In the genomic region with DNA sequence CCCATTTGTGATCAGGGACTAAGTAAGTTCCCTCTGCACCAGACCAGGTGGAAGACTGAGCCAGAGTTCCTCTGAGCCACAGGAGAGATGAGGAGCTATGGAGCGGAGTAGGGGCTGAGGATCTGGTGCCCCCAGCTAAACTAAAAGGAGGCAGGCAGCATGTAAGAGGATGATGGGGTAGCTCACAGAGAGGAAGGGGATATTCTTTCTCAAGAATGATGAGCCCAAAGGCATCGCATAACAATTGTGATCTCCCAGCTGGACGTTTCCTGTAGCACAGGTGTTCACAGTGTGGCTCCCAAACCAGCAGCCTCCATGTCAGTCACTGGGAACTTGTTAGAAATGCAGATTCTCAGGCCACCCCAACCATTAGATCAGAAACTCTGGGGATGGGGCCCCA, we compare ENCODE assay signal across 13 cellular contexts. TPM values are rescaled to one million over a fixed set of nuclear protein-coding genes. Genes with fewer than 3 reads are reported as not detected.
DNase-seq lines count a peak whose midpoint lies in the region; FAIRE-seq and TF ChIP-seq lines count a peak whose summit lies in the region.
"Had no signal": no experiment of that assay in that cellular context is flagged by ENCODE, and none has a peak within 500 bp of the region (broad histone marks: within the 10 kb centered on the region; RNA-seq: fewer than 3 reads in every experiment).

No MANE protein-coding gene starts in this region.

- H3K9me3 ChIP-seq in NT2/D1 (ENCODE audit: insufficient read depth, low read length) (no peaks in the 10 kb centered on the region), H1 (ENCODE audit: insufficient read depth in 2 of 2, low read depth in 1 of 2, low read length in 1 of 2) (no peaks in the 10 kb centered on the region), muscle layer of colon (ENCODE audit: low read length) (no peaks in the 10 kb centered on the region), tibial nerve (no peaks in the 10 kb centered on the region)

- no peaks in the 10 kb centered on the region for H3K23me2 ChIP-seq in H1 (ENCODE audit: low read depth, low read length)

- TF ChIP-seq POLR2A in H1 (IDR thresholded peaks at IDR 0.05; ENCODE audit: control extremely low read depth in 1 of 2, low read depth in 2 of 2, low read length in 2 of 2) (peak in 1 of 2 experiments; percentile 46; a peak in 1 of 3 replicates), tibial nerve (IDR thresholded peaks at IDR 0.05) (no peak)

- H3K4ac ChIP-seq in H1 (replicated peaks; ENCODE audit: insufficient read length, low read depth, low read length): peak overlapping the region; percentile 15

- peak; percentile 88 for FAIRE-seq in H1 (lab: Jason Lieb, UNC)

- no peak overlapping the region for H3K56ac ChIP-seq in H1 (replicated peaks; ENCODE audit: insufficient read length, low read depth, low read length)

- no peaks in the 10 kb centered on the region for H3K36me3 ChIP-seq in NT2/D1 (ENCODE audit: insufficient read depth, insufficient read length, low read length)
- H3K36me3 ChIP-seq in H1 (ENCODE audit: control insufficient read depth in 2 of 4, insufficient read depth in 4 of 4, low read length in 3 of 4): 0 out of 8 replicates have a peak, but pooled peaks cover 0 to 3% (median under 1%) of the 10 kb centered on the region in 4 experiments
- peaks cover 6% of the 10 kb centered on the region for H3K36me3 ChIP-seq in muscle layer of colon (ENCODE audit: insufficient read depth, low read length)
- H3K36me3 ChIP-seq in tibial nerve: no peaks in the 10 kb centered on the region
- H3K36me3 ChIP-seq: WERI-Rb-1 had no signal

- DNase-seq in NT2/D1 (ENCODE audit: low read depth, low spot score) (peak; percentile 57), H1 (ENCODE audit: low read depth in 1 of 2, low spot score in 2 of 2) (peak; percentile 56 to 65), tibial nerve (ENCODE audit: low spot score in 2 of 2) (no peak), Kasumi-1 (lab: John Stamatoyannopoulos, UW) (no peak)
- no peak for DNase-seq in activated T-cell treated with anti-CD3 and anti-CD28 coated beads, Interleukin-2, amount 50 U/mL, for 48 hours
- no peak for DNase-seq in stimulated activated naive CD4-positive, alpha-beta T cell treated with Interleukin-2 at 50 U/mL for 16 hours (lab: John Stamatoyannopoulos, UW)
- DNase-seq: activated naive CD4-positive, alpha-beta T cell treated with anti-CD3 and anti-CD28 coated beads, Interleukin-2, amount 10 ng/mL, durations not matched to agents 7 days and 5 days; stimulated activated naive B cell treated with anti-CD40 and anti-IgM and Interleukin-4, amounts not matched to agents 10 μg/mL and 1 μg/mL and 100 μg/mL, for 72 hours; WERI-Rb-1 had no signal

- peak overlapping the region; percentile 93 for H2BK120ac ChIP-seq in H1 (replicated peaks; ENCODE audit: low read depth, low read length)

- CTCF ChIA-PET in H1 (lab: Charles Lee; ENCODE audit: partially characterized antibody): interaction anchor here (0.7 to 2.2 kb wide), 8 partner anchors 9 to 191 kb away, joined by 3 to 5 read pairs (median 3); no protein-coding TSS in a partner anchor

- no peaks in the 10 kb centered on the region for H4K20me1 ChIP-seq in H1 (replicated peaks in 1 of 2; ENCODE audit: control insufficient read depth in 1 of 2, insufficient read depth in 2 of 2, low read length in 2 of 2)

- peak overlapping the region; percentile 82 for H2BK20ac ChIP-seq in H1 (ENCODE audit: low read length)

- H3K18ac ChIP-seq in H1 (ENCODE audit: extremely low read depth, low read length): peak overlapping the region; percentile 56; the same call in 1 of the 2 replicates

- WGBS in H1 (ENCODE audit: extremely low coverage in 1 of 2, insufficient coverage in 1 of 2, insufficient read length in 1 of 2, insufficient replicate concordance in 2 of 2, low coverage in 1 of 2, low lambda C conversion rate in 2 of 2, missing lambda C conversion rate in 1 of 2), 2 experiments: 18% methylated on average over 3 of the region's 3 CpGs; no CpG with 5 or more reads in 1 of the 2 experiments
- 89 to 95% methylated on average over 3 of the region's 3 CpGs for WGBS in tibial nerve, 2 donors

- H3K4me1 ChIP-seq in NT2/D1 (ENCODE audit: insufficient read depth, insufficient read length): no peaks in the 10 kb centered on the region
- peaks cover 9 to 24% (median 13%) of the 10 kb centered on the region in 4 experiments for H3K4me1 ChIP-seq in H1 (replicated peaks in 1 of 4; ENCODE audit: control insufficient read depth in 3 of 4, insufficient read depth in 4 of 4, low read length in 3 of 4)
- peaks cover 73% of the 10 kb centered on the region for H3K4me1 ChIP-seq in muscle layer of colon (ENCODE audit: insufficient read depth, low read length)
- H3K4me1 ChIP-seq in tibial nerve: peaks cover 0 to 42% (median 18%) of the 10 kb centered on the region in 4 donors

- no peak overlapping the region for H3K23ac ChIP-seq in H1 (ENCODE audit: insufficient read length)

- no peak; a peak in 1 of 4 replicates for TF ChIP-seq RAD21 in H1 (IDR thresholded peaks at IDR 0.05 in 1 of 2, conservative IDR thresholded peaks at IDR 0.05 in 1 of 2; ENCODE audit: low read depth in 2 of 2, low read length in 2 of 2)

- peak overlapping the region; percentile 97 for H2BK12ac ChIP-seq in H1 (ENCODE audit: low read depth, low read length)

- no peak overlapping the region for H4K8ac ChIP-seq in H1 (ENCODE audit: extremely low read depth, insufficient read depth, low read length)

- H2BK15ac ChIP-seq in H1 (ENCODE audit: low read length): no peak overlapping the region

- no peak overlapping the region for H3K14ac ChIP-seq in H1 (ENCODE audit: insufficient read length)

- TF ChIP-seq CTCF in H1 (IDR thresholded peaks at IDR 0.05; ENCODE audit: control extremely low read depth in 1 of 3, insufficient read depth in 1 of 3, low read depth in 1 of 3, low read length in 3 of 3): no peak
- TF ChIP-seq CTCF in tibial nerve (IDR thresholded peaks at IDR 0.05): no peak

- peak in 1 of 2 experiments; percentile 95; a peak in 1 of 3 replicates for TF ChIP-seq EP300 in H1 (IDR thresholded peaks at IDR 0.05; ENCODE audit: borderline replicate concordance in 1 of 2, low read depth in 2 of 2, low read length in 2 of 2)
- no peak for TF ChIP-seq EP300 in tibial nerve (IDR thresholded peaks at IDR 0.05)

- peaks cover under 1% of the 10 kb centered on the region for H3K27me3 ChIP-seq in NT2/D1 (ENCODE audit: insufficient read depth, insufficient read length)
- H3K27me3 ChIP-seq in H1 (replicated peaks in 1 of 4; ENCODE audit: control insufficient read depth in 3 of 4, extremely low read depth in 1 of 4, insufficient read depth in 3 of 4, low read length in 3 of 4): no peaks in the 10 kb centered on the region; a peak in 1 of 7 replicates
- no peaks in the 10 kb centered on the region for H3K27me3 ChIP-seq in muscle layer of colon (ENCODE audit: control insufficient read depth in 1 of 2, insufficient read depth in 2 of 2, low read length in 2 of 2)
- no peaks in the 10 kb centered on the region for H3K27me3 ChIP-seq in tibial nerve

- POLR2A ChIA-PET in H1 (lab: Charles Lee; ENCODE audit: partially characterized antibody): interaction anchor here (0.8 to 4.3 kb wide), 10 partner anchors 9 to 107 kb away, joined by 3 to 26 read pairs (median 4); no protein-coding TSS in a partner anchor

- H3K4me2 ChIP-seq in H1 (ENCODE audit: insufficient read depth in 1 of 2, low read depth in 2 of 2, low read length in 2 of 2): peak overlapping the region; percentile 19 to 32; a peak in 3 of 4 replicates

- H4K5ac ChIP-seq in H1 (ENCODE audit: insufficient read length, low read depth, low read length): no peak overlapping the region

- H3K4me3 ChIP-seq in NT2/D1 (ENCODE audit: insufficient read length, low read depth) (no peak overlapping the region), H1 (ENCODE audit: extremely low read depth in 1 of 4, insufficient read depth in 2 of 4, low read depth in 3 of 4, low read length in 4 of 4) (peak overlapping the region in 2 of 4 experiments; percentile 1 to 22; a peak in 1 of 8 replicates), muscle layer of colon (ENCODE audit: low read depth in 1 of 2, low read length in 2 of 2) (no peak overlapping the region), tibial nerve (no peak overlapping the region)

- no peaks in the 10 kb centered on the region for H3K79me1 ChIP-seq in H1 (ENCODE audit: low read depth, low read length)

- peak overlapping the region; percentile 97 for H2BK5ac ChIP-seq in H1 (ENCODE audit: low read depth, low read length)

- H4K91ac ChIP-seq in H1 (replicated peaks; ENCODE audit: insufficient read length, low read length): peak overlapping the region; percentile 97

- H2AK5ac ChIP-seq in H1 (ENCODE audit: low read depth, low read length): peak overlapping the region; percentile 85

- H2AFZ ChIP-seq in H1 (ENCODE audit: low read length): no peak overlapping the region

- no peaks in the 10 kb centered on the region for H3K79me2 ChIP-seq in H1 (ENCODE audit: control insufficient read depth in 1 of 2, insufficient read depth in 2 of 2, low read length in 2 of 2)

- H3K9ac ChIP-seq in NT2/D1 (ENCODE audit: insufficient read length, low read depth) (no peak overlapping the region), H1 (replicated peaks in 1 of 4; ENCODE audit: extremely low read depth in 1 of 4, low read depth in 3 of 4, low read length in 3 of 4) (peak overlapping the region in 1 of 4 experiments; percentile 26; a peak in 2 of 7 replicates), muscle layer of colon (ENCODE audit: low read length) (no peak overlapping the region)

- H3K27ac ChIP-seq in H1 (ENCODE audit: low read depth, low read length) (peak overlapping the region; percentile 87), muscle layer of colon (ENCODE audit: low read depth, low read length) (peak overlapping the region; percentile 90), tibial nerve (peak overlapping the region; percentile 55 to 88 (median 73))
- H3K27ac ChIP-seq: HL-60, WERI-Rb-1 had no signal

RNA-seq across cellular contexts. Expression of a gene that starts 24.4 kb away (rescaled TPM):
- total RNA-seq in H1 (2021; fragmentation: NEBNext Ultra II Directional; extraction: Animal tissue kit (Norgen Biotek cat#: 25700)): 15.5 and 16.6 TPM in 2 replicates
- 9.3 and 11.1 TPM in 2 replicates for polyA plus RNA-seq in H1 (2011; rRNA removed)
- polyA plus RNA-seq in H1 (2011; cell fraction: cytosol; rRNA removed): 10.5 TPM
- 13.6 TPM for polyA plus RNA-seq in H1 (2011; cell fraction: nucleus; rRNA removed)
- 11.6 to 13.7 TPM (median 13.3 TPM) in 4 replicates for polyA plus RNA-seq in H1 (2012, experiment 1 of 2)
- 15.3 TPM for polyA plus RNA-seq in H1 (2012, experiment 2 of 2)
- polyA plus RNA-seq in H1 (2013, experiment 1 of 2): 14.9 TPM
- polyA plus RNA-seq in H1 (2013, experiment 2 of 2): 14.2 TPM
- 8.3 and 9.9 TPM in 2 replicates for polyA minus RNA-seq in H1 (2011; rRNA and poly(A)+ RNA removed)
- polyA minus RNA-seq in H1 (2011; cell fraction: cytosol; rRNA and poly(A)+ RNA removed): 10.7 TPM
- 5.7 TPM for polyA minus RNA-seq in H1 (2011; cell fraction: nucleus; rRNA and poly(A)+ RNA removed)
- total RNA-seq in tibial nerve: 1 to 10 TPM in 3 of 4 donors, under 1 TPM in 1; 0.66 to 3.9 (median 1.6) TPM
- total RNA-seq: epithelial cell of proximal tubule, mononuclear cell had no signal

RNA-seq across cellular contexts. Expression of a gene that starts 44.5 kb away (rescaled TPM):
- 4.7 and 4.9 TPM in 2 replicates for total RNA-seq in H1 (2021; fragmentation: NEBNext Ultra II Directional; extraction: Animal tissue kit (Norgen Biotek cat#: 25700))
- 1.7 and 2.3 TPM in 2 replicates for polyA plus RNA-seq in H1 (2011; rRNA removed)
- polyA plus RNA-seq in H1 (2011; cell fraction: cytosol; rRNA removed): 1.4 TPM
- polyA plus RNA-seq in H1 (2011; cell fraction: nucleus; rRNA removed): 3.5 TPM
- 1.7 to 2.6 TPM (median 2.4 TPM) in 4 replicates for polyA plus RNA-seq in H1 (2012, experiment 1 of 2)
- polyA plus RNA-seq in H1 (2012, experiment 2 of 2): 2.0 TPM
- 5.1 TPM for polyA plus RNA-seq in H1 (2013, experiment 1 of 2)
- 4.3 TPM for polyA plus RNA-seq in H1 (2013, experiment 2 of 2)
- polyA minus RNA-seq in H1 (2011; rRNA and poly(A)+ RNA removed): 3.4 and 3.8 TPM in 2 replicates
- polyA minus RNA-seq in H1 (2011; cell fraction: cytosol; rRNA and poly(A)+ RNA removed): 2.5 TPM
- polyA minus RNA-seq in H1 (2011; cell fraction: nucleus; rRNA and poly(A)+ RNA removed): 2.1 TPM
- total RNA-seq in tibial nerve: 10 to 100 TPM; 18.4 to 34.1 (median 24.9) TPM
- total RNA-seq: mononuclear cell had no signal

Comparison
In these comparisons a context has a peak if more than half of its experiments do, and no peak if none do; other contexts are left out.
1. DNase-seq: peak in NT2/D1 (single experiment) and H1 (2 of 2); none in tibial nerve (0 of 2), Kasumi-1 (0 of 2), activated T-cell treated with anti-CD3 and anti-CD28 coated beads, Interleukin-2, amount 50 U/mL, for 48 hours (0 of 2) and stimulated activated naive CD4-positive, alpha-beta T cell treated with Interleukin-2 at 50 U/mL for 16 hours (single experiment).
2. Peak in every context shown above with its lines, with median percentiles within 50 percentile points of each other: H3K27ac ChIP-seq.